Comparison of ENCODE assay signal across 33 cellular contexts in genomic region chr2:208726242-208726641, GRCh38.
"Had no signal": no experiment of that assay in that cellular context is flagged by ENCODE, and none has a peak within 500 bp of the region (broad histone marks: within the 10 kb centered on the region; RNA-seq: fewer than 3 reads in every experiment).

No MANE protein-coding gene starts in this region.

- H3K4me3 ChIP-seq: adrenal gland, ascending aorta, body of pancreas, breast epithelium, cardiac muscle cell had no signal

- FAIRE-seq: astrocyte, bronchial epithelial cell had no signal

- H3K27ac ChIP-seq: adrenal gland, ascending aorta, body of pancreas, brain microvascular endothelial cell, breast epithelium, cardiac muscle cell had no signal

- H3K9me3 ChIP-seq: adrenal gland, ascending aorta, body of pancreas, breast epithelium had no signal

- ATAC-seq: activated naive CD4-positive, alpha-beta T cell treated with anti-CD3 and anti-CD28 coated beads, Interleukin-2, amount 50 U/mL, for 72 hours; activated naive CD8-positive, alpha-beta T cell treated with anti-CD3 and anti-CD28 coated beads, Interleukin-2, amount 50 U/mL, for 24 hours; activated T-cell treated with anti-CD3 and anti-CD28 coated beads, Interleukin-2, amount 50 U/mL, for 4 hours; activated T-cell treated with anti-CD3 and anti-CD28 coated beads, Interleukin-2, amount 50 U/mL, for 72 hours; activated T-helper 17 cell treated with anti-CD3 and anti-CD28 coated beads, Interleukin-2, amount 50 U/mL, for 72 hours; body of pancreas had no signal

- H3K36me3 ChIP-seq: adrenal gland, ascending aorta, brain microvascular endothelial cell, breast epithelium, cardiac muscle cell had no signal

- DNase-seq: activated effector memory CD4-positive, alpha-beta T cell treated with anti-CD3 and anti-CD28 coated beads, Interleukin-2, amount 50 U/mL, for 16 hours; activated effector memory CD4-positive, alpha-beta T cell treated with Interleukin-2 at 50 U/mL for 16 hours; activated gamma-delta T cell; activated gamma-delta T cell treated with Interleukin-2 at 50 U/mL for 16 hours; activated naive CD4-positive, alpha-beta T cell; activated naive CD4-positive, alpha-beta T cell treated with anti-CD3 and anti-CD28 coated beads for 36 hours; activated naive CD4-positive, alpha-beta T cell treated with anti-CD3 and anti-CD28 coated beads, Interleukin-2, amount 10 ng/mL, durations not matched to agents 7 days and 5 days; activated naive CD4-positive, alpha-beta T cell treated with anti-CD3 and anti-CD28 coated beads, Interleukin-2, amount 50 U/mL, for 16 hours; activated naive CD4-positive, alpha-beta T cell treated with Interleukin-2 at 50 U/mL for 16 hours; activated naive CD8-positive, alpha-beta T cell treated with anti-CD3 and anti-CD28 coated beads for 36 hours; activated naive CD8-positive, alpha-beta T cell treated with anti-CD3 and anti-CD28 coated beads, Interleukin-2, amount 10 ng/mL, durations not matched to agents 7 days and 5 days; activated naive CD8-positive, alpha-beta T cell treated with anti-CD3 and anti-CD28 coated beads, Interleukin-2, amount 50 U/mL, for 24 hours; activated T-cell treated with anti-CD3 and anti-CD28 coated beads, Interleukin-2, amount 50 U/mL, for 24 hours; activated T-cell treated with anti-CD3 and anti-CD28 coated beads, Interleukin-2, amount 50 U/mL, for 4 hours; activated T-cell treated with anti-CD3 and anti-CD28 coated beads, Interleukin-2, amount 50 U/mL, for 48 hours; activated T-cell treated with anti-CD3 and anti-CD28 coated beads, Interleukin-2, amount 50 U/mL, for 72 hours; adrenal gland; amniotic stem cell; amygdala; anterior cingulate cortex; aorta; body of pancreas; brain microvascular endothelial cell; caudate nucleus; central memory CD4-positive, alpha-beta T cell; cerebellar nuclear complex had no signal

- H3K27me3 ChIP-seq: adrenal gland, ascending aorta, body of pancreas, brain microvascular endothelial cell, breast epithelium, cardiac muscle cell had no signal

- H3K4me1 ChIP-seq: adrenal gland, ascending aorta, body of pancreas, breast epithelium had no signal
